ENCODE assay signal across 10 cellular contexts in the genomic region with DNA sequence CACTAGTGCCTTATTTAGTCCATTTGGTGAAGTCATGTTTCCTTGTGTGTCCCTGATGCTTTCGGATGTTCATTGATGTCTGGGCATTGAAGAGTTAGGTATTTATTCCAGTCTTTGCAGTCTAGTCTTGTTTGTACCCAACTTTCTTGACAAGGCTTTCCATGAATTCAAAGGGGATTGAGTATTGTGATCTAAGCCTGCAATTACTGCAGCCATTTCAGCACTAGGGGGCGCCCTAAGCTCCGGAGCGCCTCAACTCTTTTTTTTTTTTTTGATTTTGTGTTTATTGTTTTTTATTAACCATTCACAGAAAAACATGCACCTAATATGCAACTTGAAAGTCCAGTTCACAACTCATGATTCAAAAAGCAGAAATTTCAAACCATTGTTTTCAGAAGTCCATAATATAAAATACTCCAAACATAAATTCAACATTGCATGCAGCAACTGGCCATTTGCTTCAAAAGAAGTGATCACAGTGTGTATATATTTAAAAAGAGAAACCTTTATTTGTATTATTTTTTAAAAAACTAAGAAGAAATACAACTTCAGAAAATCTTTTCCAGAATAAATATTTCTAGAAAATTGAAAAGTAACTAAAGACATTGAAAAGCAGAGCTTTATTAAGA. TPM values are rescaled to one million over a fixed set of nuclear protein-coding genes. Genes with fewer than 3 reads are reported as not detected.
DNase-seq lines count a peak whose midpoint lies in the region; ATAC-seq and TF ChIP-seq lines count a peak whose summit lies in the region.
"Had no signal": no experiment of that assay in that cellular context is flagged by ENCODE, and none has a peak within 500 bp of the region (broad histone marks: within the 10 kb centered on the region; RNA-seq: fewer than 3 reads in every experiment).

No MANE protein-coding gene starts in this region.

- in situ Hi-C loops in ACHN (cut with HindIII; ENCODE audit: low pct_ligation_motif_present, low pct_unique_long_range_greater_than_20kb, low sequenced_read_pairs) (no loop called here), Panc1 (cut with HindIII; ENCODE audit: low pct_unique_long_range_greater_than_20kb, low sequenced_read_pairs) (no loop called here)

- H3K9me3 Mint-ChIP-seq in stimulated activated effector memory CD8-positive, alpha-beta T cell treated with anti-CD3 and anti-CD28 coated beads, Interleukin-12 subunit alpha, Interleukin-12 subunit beta, amount 100 ng/mL, for 72 hours: peaks cover 29% of the 10 kb centered on the region

- no peak overlapping the region for H3K4me3 ChIP-seq in Panc1 (ENCODE audit: low read depth in 2 of 2, low read length in 2 of 2)
- H3K4me3 ChIP-seq in fibroblast of the aortic adventitia (ENCODE audit: low read depth, low read length): no peak overlapping the region

- POLR2A ChIA-PET in Panc1 (lab: Charles Lee): no interaction called here

- ATAC-seq in Panc1 (no peak), GM21515 (IDR thresholded peaks at IDR 0.05; ENCODE audit: unreplicated experiment) (no peak)
- ATAC-seq in stimulated activated effector memory CD8-positive, alpha-beta T cell treated with anti-CD3 and anti-CD28 coated beads, Interleukin-12 subunit alpha, Interleukin-12 subunit beta, amount 100 ng/mL, for 72 hours: no peak
- ATAC-seq: activated T-cell treated with anti-CD3 and anti-CD28 coated beads, Interleukin-2, amount 50 U/mL, for 72 hours had no signal

- no TSS peak for BruUV-seq in Panc1 (replicated peaks; lab: Mats Ljungman, UMichigan)

- no peaks in the 10 kb centered on the region for H3K36me3 Mint-ChIP-seq in stimulated activated effector memory CD8-positive, alpha-beta T cell treated with anti-CD3 and anti-CD28 coated beads, Interleukin-12 subunit alpha, Interleukin-12 subunit beta, amount 100 ng/mL, for 72 hours

- H3K27ac ChIP-seq in Panc1 (ENCODE audit: low read length): no peak overlapping the region

- no peak overlapping the region for H3K4me3 Mint-ChIP-seq in stimulated activated effector memory CD8-positive, alpha-beta T cell treated with anti-CD3 and anti-CD28 coated beads, Interleukin-12 subunit alpha, Interleukin-12 subunit beta, amount 100 ng/mL, for 72 hours
- H3K4me3 Mint-ChIP-seq: activated T-cell treated with anti-CD3 and anti-CD28 coated beads, Interleukin-2, amount 50 U/mL, for 72 hours had no signal

- no peaks in the 10 kb centered on the region for H3K4me1 ChIP-seq in Panc1 (ENCODE audit: control insufficient read depth, insufficient read depth, low read length)

- H3K27ac Mint-ChIP-seq in stimulated activated effector memory CD8-positive, alpha-beta T cell treated with anti-CD3 and anti-CD28 coated beads, Interleukin-12 subunit alpha, Interleukin-12 subunit beta, amount 100 ng/mL, for 72 hours: no peak overlapping the region
- H3K27ac Mint-ChIP-seq: activated T-cell treated with anti-CD3 and anti-CD28 coated beads, Interleukin-2, amount 50 U/mL, for 72 hours had no signal

- H3K4me1 Mint-ChIP-seq in stimulated activated effector memory CD8-positive, alpha-beta T cell treated with anti-CD3 and anti-CD28 coated beads, Interleukin-12 subunit alpha, Interleukin-12 subunit beta, amount 100 ng/mL, for 72 hours: peaks cover 6% of the 10 kb centered on the region

- no peaks in the 10 kb centered on the region for H3K27me3 ChIP-seq in Panc1 (ENCODE audit: control insufficient read depth, insufficient read depth, low read length)

- DNase-seq in ACHN (peak; percentile 8), Panc1 (ENCODE audit: low read depth, low spot score) (no peak), fibroblast of the aortic adventitia (ENCODE audit: low read depth) (no peak), NCI-H1092 (lab: John Stamatoyannopoulos, UW) (no peak), NOMO-1 treated with DMSO at 0.1 percent for 48 hours (lab: John Stamatoyannopoulos, UW; ENCODE audit: unreplicated experiment) (no peak)
- DNase-seq in stimulated activated effector memory CD8-positive, alpha-beta T cell treated with anti-CD3 and anti-CD28 coated beads, Interleukin-12 subunit alpha, Interleukin-12 subunit beta, amount 100 ng/mL, for 72 hours (ENCODE audit: low spot score in 2 of 2): no peak
- DNase-seq: SHP77 had no signal

- CTCF ChIA-PET in Panc1 (lab: Charles Lee): no interaction called here

- TF ChIP-seq CTCF in GM12872 (IDR thresholded peaks at IDR 0.05; ENCODE audit: insufficient read depth, low read depth, low read length) (peak; percentile 73), Panc1 (IDR thresholded peaks at IDR 0.05) (peak; percentile 34), fibroblast of the aortic adventitia (IDR thresholded peaks at IDR 0.05; ENCODE audit: insufficient read depth, low read length) (peak; percentile 32)

- peaks cover 4% of the 10 kb centered on the region; the same call in 1 of the 2 replicates for H3K9me3 ChIP-seq in Panc1 (ENCODE audit: control insufficient read depth, insufficient read depth, low read depth, low read length)

- no peaks in the 10 kb centered on the region for H3K36me3 ChIP-seq in Panc1 (ENCODE audit: control insufficient read depth, insufficient read depth, low read length)

- intact Hi-C loops in Panc1 (cut with micrococcal nuclease; ENCODE audit: unreplicated experiment): no loop called here

RNA-seq across cellular contexts. Expression of a gene that starts 59.2 kb away (rescaled TPM):
- total RNA-seq in Panc1 (2021; ENCODE audit: unreplicated experiment) (12.5 TPM), fibroblast of the aortic adventitia (ENCODE audit: low replicate concordance) (41.6 and 67.6 TPM in 2 replicates)
- 6.6 TPM for polyA plus RNA-seq in Panc1 (2012; ENCODE audit: insufficient read length)
